Comparison of ENCODE assay signal across 1 cellular context in genomic region chr1:168439451-168440375, GRCh38.
TF ChIP-seq lines count a peak whose summit lies in the region.

No MANE protein-coding gene starts in this region.

TF ChIP-seq in K562, 482 proteins besides CTCF, POLR2A, EP300 and RAD21 (continued from another document):
- no peak for TF ChIP-seq BACH1 (tag; IDR thresholded peaks at IDR 0.05)
- TF ChIP-seq LCOR (CRISPR knock-in tag; IDR thresholded peaks at IDR 0.05) = no peak
- 0 out of 4 replicates have a peak, but pooled peaks of 1 of the 2 experiments have one; percentile 40 for TF ChIP-seq MLLT1 (IDR thresholded peaks at IDR 0.05)
- no peak for TF ChIP-seq PTBP1 (IDR thresholded peaks at IDR 0.05; ENCODE audit: low read depth, low read length)
- no peak for TF ChIP-seq CBFA2T2 (conservative IDR thresholded peaks at IDR 0.05)
- TF ChIP-seq ZEB2 (IDR thresholded peaks at IDR 0.05) = no peak
- no peak for TF ChIP-seq TRIM24 (IDR thresholded peaks at IDR 0.05)
- no peak for TF ChIP-seq MLX (CRISPR knock-in tag; conservative IDR thresholded peaks at IDR 0.05)
- no peak for TF ChIP-seq ZNF146 (CRISPR knock-in tag; IDR thresholded peaks at IDR 0.05; ENCODE audit: unreplicated experiment)
- no peak for TF ChIP-seq ZNF12 (CRISPR knock-in tag; IDR thresholded peaks at IDR 0.05)
- no peak for TF ChIP-seq ZNF444 (CRISPR knock-in tag; IDR thresholded peaks at IDR 0.05)
- TF ChIP-seq CHD4 (IDR thresholded peaks at IDR 0.05; ENCODE audit: insufficient read depth, insufficient replicate concordance, low read depth, low read length, poor library complexity, severe bottlenecking) = no peak
- no peak for TF ChIP-seq MGA (IDR thresholded peaks at IDR 0.05)
- no peak for TF ChIP-seq IFI16 (CRISPR knock-in tag; IDR thresholded peaks at IDR 0.05)
- TF ChIP-seq KDM5B (IDR thresholded peaks at IDR 0.05; ENCODE audit: insufficient replicate concordance, low read depth, low read length) = no peak
- TF ChIP-seq NFIX (CRISPR knock-in tag; IDR thresholded peaks at IDR 0.05; ENCODE audit: low read depth) = no peak
- TF ChIP-seq ZBTB17 (CRISPR knock-in tag; IDR thresholded peaks at IDR 0.05) = no peak
- TF ChIP-seq CC2D1A (IDR thresholded peaks at IDR 0.05) = peak; percentile 57; the same call in 1 of the 2 replicates
- TF ChIP-seq XRCC4 (IDR thresholded peaks at IDR 0.05; ENCODE audit: extremely low read depth, insufficient read depth, insufficient read length) = no peak
- peak in 1 of 2 experiments; percentile 83; a peak in 1 of 4 replicates for TF ChIP-seq RCOR1 (IDR thresholded peaks at IDR 0.05; ENCODE audit: borderline replicate concordance in 1 of 2, low read depth in 2 of 2, low read length in 2 of 2)
- TF ChIP-seq DNMT1 (IDR thresholded peaks at IDR 0.05) = no peak
- no peak for TF ChIP-seq TAF1 (IDR thresholded peaks at IDR 0.05; ENCODE audit: control insufficient read depth, extremely low read depth, insufficient read depth, low read length, severe bottlenecking)
- no peak for TF ChIP-seq SREBF1 (IDR thresholded peaks at IDR 0.05; ENCODE audit: borderline replicate concordance, low read depth, low read length)
- peak; percentile 53 for TF ChIP-seq EGR1 (conservative IDR thresholded peaks at IDR 0.05)
- no peak for TF ChIP-seq ESRRB (CRISPR knock-in tag; IDR thresholded peaks at IDR 0.05; ENCODE audit: borderline replicate concordance)
- no peak for TF ChIP-seq PCBP1 (IDR thresholded peaks at IDR 0.05; ENCODE audit: low read depth, low read length, poor library complexity, severe bottlenecking)
- no peak for TF ChIP-seq KLF6 (CRISPR knock-in tag; IDR thresholded peaks at IDR 0.05; ENCODE audit: borderline replicate concordance)
- no peak for TF ChIP-seq ZNF609 (CRISPR knock-in tag; IDR thresholded peaks at IDR 0.05; ENCODE audit: borderline replicate concordance)
- TF ChIP-seq HMG20B (CRISPR knock-in tag; IDR thresholded peaks at IDR 0.05) = no peak
- TF ChIP-seq HBP1 (CRISPR knock-in tag; IDR thresholded peaks at IDR 0.05) = no peak
- TF ChIP-seq TBP (optimal IDR thresholded peaks at IDR 0.05; ENCODE audit: low read depth, low read length) = peak; percentile 18
TF ChIP-seq in K562: peak in this region for 25.
